Comparison of ENCODE assay signal across 20 cellular contexts in the genomic region with DNA sequence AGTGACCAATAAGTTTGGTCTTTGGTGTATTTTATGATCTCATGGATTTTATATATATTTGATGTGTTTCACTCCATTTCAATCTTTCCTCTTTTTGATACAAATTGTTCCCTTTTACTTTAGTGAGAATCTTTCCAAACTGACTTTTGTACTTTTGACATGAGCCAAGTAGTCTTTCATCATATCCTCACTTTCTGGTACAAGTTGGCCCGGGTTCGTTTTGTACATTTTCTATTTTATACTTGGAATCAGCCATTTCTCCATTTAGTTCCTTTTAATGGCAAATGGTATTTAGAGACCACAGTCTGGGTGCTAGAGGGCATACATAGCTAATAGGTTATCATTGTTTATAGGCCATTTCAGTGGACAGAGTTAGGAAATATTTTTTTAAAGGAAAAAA.
"Had no signal": no experiment of that assay in that cellular context is flagged by ENCODE, and none has a peak within 500 bp of the region (broad histone marks: within the 10 kb centered on the region; RNA-seq: fewer than 3 reads in every experiment).

No MANE protein-coding gene starts in this region.

- H3K27me3 Mint-ChIP-seq: activated naive CD8-positive, alpha-beta T cell treated with anti-CD3 and anti-CD28 coated beads, Interleukin-2, amount 50 U/mL, for 24 hours; naive thymus-derived CD8-positive, alpha-beta T cell had no signal

- H3K27me3 ChIP-seq: ascending aorta, dorsolateral prefrontal cortex, hepatocyte, pancreas, tibial nerve, vagina had no signal

- H3K4me1 Mint-ChIP-seq: activated naive CD8-positive, alpha-beta T cell treated with anti-CD3 and anti-CD28 coated beads, Interleukin-2, amount 50 U/mL, for 24 hours; naive thymus-derived CD8-positive, alpha-beta T cell had no signal

- H3K4me3 Mint-ChIP-seq: activated naive CD8-positive, alpha-beta T cell treated with anti-CD3 and anti-CD28 coated beads, Interleukin-2, amount 50 U/mL, for 24 hours; naive thymus-derived CD8-positive, alpha-beta T cell had no signal

- H3K27ac ChIP-seq: ascending aorta, dorsolateral prefrontal cortex, hepatocyte, pancreas, tibial nerve, vagina had no signal

- H3K4me3 ChIP-seq: ascending aorta, dorsolateral prefrontal cortex, hepatocyte, pancreas, tibial nerve, vagina had no signal

- H3K79me2 ChIP-seq: hepatocyte had no signal

- DNase-seq: activated CD4-positive, alpha-beta T cell treated with anti-CD3 and anti-CD28 coated beads for 1 hour; activated CD4-positive, alpha-beta T cell treated with anti-CD3 and anti-CD28 coated beads, Interleukin-2, amount 50 U/mL, for 4 hours; activated naive CD4-positive, alpha-beta T cell; activated naive CD8-positive, alpha-beta T cell treated with anti-CD3 and anti-CD28 coated beads, Interleukin-2, amount 50 U/mL, for 24 hours; activated T-cell treated with anti-CD3 and anti-CD28 coated beads for 4 hours; dorsolateral prefrontal cortex; erythroblast; kidney; left ventricle myocardium superior; mesenchymal stem cell; naive thymus-derived CD8-positive, alpha-beta T cell; pancreas; stimulated activated CD4-positive, alpha-beta T cell treated with anti-CD3 and anti-CD28 coated beads, Interleukin-4, amount 100 ng/mL, for 24 hours; stimulated activated naive CD4-positive, alpha-beta T cell treated with Interleukin-2 at 50 U/mL for 16 hours; substantia nigra had no signal

- H3K4me2 ChIP-seq: hepatocyte had no signal

- H2AFZ ChIP-seq: hepatocyte had no signal

- H3K27ac Mint-ChIP-seq: activated naive CD8-positive, alpha-beta T cell treated with anti-CD3 and anti-CD28 coated beads, Interleukin-2, amount 50 U/mL, for 24 hours had no signal

- ATAC-seq: activated naive CD8-positive, alpha-beta T cell treated with anti-CD3 and anti-CD28 coated beads, Interleukin-2, amount 50 U/mL, for 24 hours; left ventricle myocardium superior; naive thymus-derived CD8-positive, alpha-beta T cell; pancreas had no signal

- FAIRE-seq: bronchial epithelial cell, pancreas had no signal

- H3K9me3 ChIP-seq: pancreas, vagina had no signal

- H3K4me1 ChIP-seq: ascending aorta, pancreas, tibial nerve, vagina had no signal
